11 cellular contexts compared by ENCODE assay signal in genomic region chr2:25617948-25618646, GRCh38. TPM values are rescaled to one million over a fixed set of nuclear protein-coding genes. Genes with fewer than 3 reads are reported as not detected.
DNase-seq lines count a peak whose midpoint lies in the region; ATAC-seq and TF ChIP-seq lines count a peak whose summit lies in the region.
"Had no signal": no experiment of that assay in that cellular context is flagged by ENCODE, and none has a peak within 500 bp of the region (broad histone marks: within the 10 kb centered on the region; RNA-seq: fewer than 3 reads in every experiment).

No MANE protein-coding gene starts in this region.

- no peaks in the 10 kb centered on the region for H3K9me3 ChIP-seq in CD4-positive, CD25-positive, alpha-beta regulatory T cell (ENCODE audit: control insufficient read depth in 2 of 2, low read length in 2 of 2)
- no peaks in the 10 kb centered on the region for H3K9me3 ChIP-seq in SJCRH30 (replicated peaks)
- H3K9me3 ChIP-seq: sigmoid colon had no signal

- H3K4me3 ChIP-seq in CD4-positive, CD25-positive, alpha-beta regulatory T cell (ENCODE audit: low read depth, low read length), result no peak overlapping the region
- no peak overlapping the region for H3K4me3 ChIP-seq in SJCRH30
- H3K4me3 ChIP-seq in fibroblast of the aortic adventitia (ENCODE audit: low read depth, low read length), result peak overlapping the region; percentile 40
- H3K4me3 ChIP-seq in H7 (ENCODE audit: insufficient read depth, low read depth, low read length), result no peak overlapping the region
- H3K4me3 ChIP-seq: sigmoid colon had no signal

- H3K27ac Mint-ChIP-seq in CD4-positive, CD25-positive, alpha-beta regulatory T cell, result peak overlapping the region in 2 of 3 donors; percentile 39 to 70

- no peak for ATAC-seq in CD4-positive, CD25-positive, alpha-beta regulatory T cell (ENCODE audit: low read depth in 2 of 2)
- ATAC-seq in HG02870 (IDR thresholded peaks at IDR 0.05; ENCODE audit: unreplicated experiment), result no peak

- no peak overlapping the region for H3K27ac ChIP-seq in CD4-positive, CD25-positive, alpha-beta regulatory T cell (ENCODE audit: insufficient read depth, low read length, poor library complexity, severe bottlenecking)
- peak overlapping the region; percentile 1; the same call in 1 of the 2 replicates for H3K27ac ChIP-seq in SJCRH30

- TF ChIP-seq CTCF in fibroblast of the aortic adventitia (IDR thresholded peaks at IDR 0.05; ENCODE audit: insufficient read depth, low read length), result no peak

- H3K27me3 Mint-ChIP-seq in CD4-positive, CD25-positive, alpha-beta regulatory T cell, result no peaks in the 10 kb centered on the region

- DNase-seq in CD4-positive, CD25-positive, alpha-beta regulatory T cell, result no peak
- peak in 1 of 2 experiments; percentile 20 for DNase-seq in SJCRH30
- peak; percentile 92 for DNase-seq in fibroblast of the aortic adventitia (ENCODE audit: low read depth)
- DNase-seq in pons (ENCODE audit: low spot score), result peak; percentile 57
- no peak for DNase-seq in NCI-H1930 (lab: John Stamatoyannopoulos, UW)
- DNase-seq in stimulated activated CD8-positive, alpha-beta memory T cell treated with anti-CD3 and anti-CD28 coated beads, Interleukin-4, amount 100 ng/mL, for 48 hours, result no peak
- DNase-seq in H7, result no peak
- DNase-seq: DMS79; NK-92 treated with Interleukin-12 subunit alpha and Interleukin-12 subunit beta, amount 100 ng/mL, for 24 hours; sigmoid colon had no signal

- no peaks in the 10 kb centered on the region for H3K9me3 Mint-ChIP-seq in CD4-positive, CD25-positive, alpha-beta regulatory T cell

- peaks cover 12% of the 10 kb centered on the region for H3K36me3 ChIP-seq in CD4-positive, CD25-positive, alpha-beta regulatory T cell (ENCODE audit: control insufficient read depth, insufficient read depth, low read length)
- H3K36me3 ChIP-seq in SJCRH30, result no peaks in the 10 kb centered on the region
- H3K36me3 ChIP-seq in H7 (replicated peaks; ENCODE audit: control insufficient read depth, insufficient read depth, low read length), result no peaks in the 10 kb centered on the region
- H3K36me3 ChIP-seq: sigmoid colon had no signal

- H3K4me1 Mint-ChIP-seq in CD4-positive, CD25-positive, alpha-beta regulatory T cell, result peaks cover 0 to 7% (median 6%) of the 10 kb centered on the region in 4 donors

- H3K27me3 ChIP-seq in CD4-positive, CD25-positive, alpha-beta regulatory T cell (ENCODE audit: control insufficient read depth, insufficient read depth, low read length), result no peaks in the 10 kb centered on the region
- no peaks in the 10 kb centered on the region for H3K27me3 ChIP-seq in SJCRH30
- H3K27me3 ChIP-seq in H7 (ENCODE audit: control insufficient read depth, insufficient read depth, low read length), result no peaks in the 10 kb centered on the region
- H3K27me3 ChIP-seq: sigmoid colon had no signal

- no peak overlapping the region for H3K4me3 Mint-ChIP-seq in CD4-positive, CD25-positive, alpha-beta regulatory T cell

- H3K4me1 ChIP-seq in CD4-positive, CD25-positive, alpha-beta regulatory T cell (ENCODE audit: control insufficient read depth, insufficient read depth, low read length, poor library complexity, severe bottlenecking), result no peaks in the 10 kb centered on the region
- peaks cover 17% of the 10 kb centered on the region for H3K4me1 ChIP-seq in SJCRH30

- H3K36me3 Mint-ChIP-seq in CD4-positive, CD25-positive, alpha-beta regulatory T cell, result peaks cover 20% of the 10 kb centered on the region

RNA-seq across cellular contexts. Expression of gene DTNB, which starts 55.3 kb away (rescaled TPM):
- total RNA-seq in CD4-positive, CD25-positive, alpha-beta regulatory T cell, result 50.1 TPM
- 10 to 100 TPM; 11.5 to 19.4 (median 14.7) TPM for polyA plus RNA-seq in CD4-positive, CD25-positive, alpha-beta regulatory T cell
- total RNA-seq in SJCRH30 (2014; rRNA removed; shearing (Covaris generic)), result 20.5 and 25.1 TPM in 2 replicates
- 4.1 and 11.7 TPM in 2 replicates for total RNA-seq in fibroblast of the aortic adventitia (ENCODE audit: low replicate concordance)
- 16.3 and 19.8 TPM in 2 replicates for total RNA-seq in H7 (2014; rRNA removed; shearing (Covaris generic))

Comparison
In these comparisons a context has a peak if more than half of its experiments do, and no peak if none do; other contexts are left out.
1. DNase-seq: peak in fibroblast of the aortic adventitia (single experiment) and pons (single experiment); none in CD4-positive, CD25-positive, alpha-beta regulatory T cell (0 of 3), NCI-H1930 (0 of 2), stimulated activated CD8-positive, alpha-beta memory T cell treated with anti-CD3 and anti-CD28 coated beads, Interleukin-4, amount 100 ng/mL, for 48 hours (single experiment) and H7 (single experiment).